ENCODE assay signal across 8 cellular contexts in the genomic region with DNA sequence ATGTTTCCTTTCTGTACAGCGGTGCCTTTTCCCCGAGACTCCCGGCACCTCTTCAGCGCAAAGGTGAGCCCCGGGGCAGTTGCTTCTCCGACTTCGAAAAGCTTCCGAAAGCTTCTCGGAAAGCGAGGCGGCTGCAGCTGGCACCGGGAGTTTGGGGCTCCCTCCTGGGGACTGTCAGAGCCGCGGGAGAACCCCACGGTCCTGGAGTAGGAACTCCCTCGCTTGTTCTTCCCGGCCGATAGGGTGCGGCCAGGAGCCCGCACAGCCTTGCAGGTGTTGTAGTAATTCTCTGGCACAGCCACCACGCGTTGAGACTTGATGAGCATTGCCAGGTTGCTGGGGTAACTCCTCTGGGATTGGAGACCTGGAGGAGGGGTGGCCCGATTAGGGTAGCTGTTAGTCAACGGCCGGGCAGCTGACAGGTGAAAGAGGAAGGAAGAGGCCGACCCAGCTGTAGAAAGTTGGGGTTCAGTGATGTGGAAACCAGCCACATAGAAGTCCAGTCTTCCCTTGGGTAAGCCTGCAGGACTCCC.
DNase-seq lines count a peak whose midpoint lies in the region; ATAC-seq lines count a peak whose summit lies in the region.

No MANE protein-coding gene starts in this region.

- H3K36me3 Mint-ChIP-seq in stimulated activated memory B cell treated with anti-CD40 and anti-IgM and Interleukin-4, amounts not matched to agents 10 μg/mL and 1 μg/mL and 100 μg/mL, for 72 hours, result peaks cover 14% of the 10 kb centered on the region

- H3K9me3 Mint-ChIP-seq in stimulated activated memory B cell treated with anti-CD40 and anti-IgM and Interleukin-4, amounts not matched to agents 10 μg/mL and 1 μg/mL and 100 μg/mL, for 72 hours, result no peaks in the 10 kb centered on the region

- H3K4me3 Mint-ChIP-seq in stimulated activated memory B cell treated with anti-CD40 and anti-IgM and Interleukin-4, amounts not matched to agents 10 μg/mL and 1 μg/mL and 100 μg/mL, for 72 hours, result peak overlapping the region; percentile 99

- H3K9ac ChIP-seq in muscle layer of colon (ENCODE audit: low read length), result peak overlapping the region; percentile 47

- H3K4me3 ChIP-seq in muscle layer of colon (ENCODE audit: low read depth in 1 of 2, low read length in 2 of 2), result peak overlapping the region; percentile 82 to 96

- ATAC-seq in GM19452 (IDR thresholded peaks at IDR 0.05; ENCODE audit: unreplicated experiment) (peak; percentile 41), HG03521 (IDR thresholded peaks at IDR 0.05; ENCODE audit: unreplicated experiment) (peak; percentile 14)
- peak; percentile 67 for ATAC-seq in stimulated activated memory B cell treated with anti-CD40 and anti-IgM and Interleukin-4, amounts not matched to agents 10 μg/mL and 1 μg/mL and 100 μg/mL, for 72 hours

- H3K9me3 ChIP-seq in muscle layer of colon (ENCODE audit: low read length), result no peaks in the 10 kb centered on the region

- peaks cover 12% of the 10 kb centered on the region for H3K4me1 ChIP-seq in muscle layer of colon (ENCODE audit: insufficient read depth, low read length)

- peak overlapping the region; percentile 83 for H3K27ac ChIP-seq in epithelial cell of prostate
- H3K27ac ChIP-seq in muscle layer of colon (ENCODE audit: low read depth, low read length), result peak overlapping the region; percentile 61

- peaks cover 2% of the 10 kb centered on the region for H3K36me3 ChIP-seq in muscle layer of colon (ENCODE audit: insufficient read depth, low read length)

- no peaks in the 10 kb centered on the region for H3K27me3 ChIP-seq in muscle layer of colon (ENCODE audit: control insufficient read depth in 1 of 2, insufficient read depth in 2 of 2, low read length in 2 of 2)

- no peaks in the 10 kb centered on the region for H3K27me3 Mint-ChIP-seq in stimulated activated memory B cell treated with anti-CD40 and anti-IgM and Interleukin-4, amounts not matched to agents 10 μg/mL and 1 μg/mL and 100 μg/mL, for 72 hours

- peaks cover 24% of the 10 kb centered on the region for H3K4me1 Mint-ChIP-seq in stimulated activated memory B cell treated with anti-CD40 and anti-IgM and Interleukin-4, amounts not matched to agents 10 μg/mL and 1 μg/mL and 100 μg/mL, for 72 hours

- peak; percentile 38 for DNase-seq in CMK (ENCODE audit: low read depth)
- DNase-seq in NCI-H526 treated with DMSO at 0.1 percent for 48 hours (lab: John Stamatoyannopoulos, UW), result peak; percentile 81
- peak; percentile 13 to 32 (median 22) for DNase-seq in activated CD8-positive, alpha-beta memory T cell treated with anti-CD3 and anti-CD28 coated beads for 48 hours (ENCODE audit: low read depth in 2 of 3, low spot score in 2 of 3)
- peak; percentile 92 for DNase-seq in epithelial cell of prostate (ENCODE audit: low read depth, low spot score)

- peak overlapping the region; percentile 62 for H3K27ac Mint-ChIP-seq in stimulated activated memory B cell treated with anti-CD40 and anti-IgM and Interleukin-4, amounts not matched to agents 10 μg/mL and 1 μg/mL and 100 μg/mL, for 72 hours

Comparison
In these comparisons a context has a peak if more than half of its experiments do, and no peak if none do; other contexts are left out.
1. Peak in every context shown above with its lines: DNase-seq, ATAC-seq, H3K4me3 ChIP-seq and H3K27ac ChIP-seq.
2. DNase-seq: peak in every context shown above with its lines; median percentile 92 in epithelial cell of prostate; 81 in NCI-H526 treated with DMSO at 0.1 percent for 48 hours; 38 in CMK; 22 in activated CD8-positive, alpha-beta memory T cell treated with anti-CD3 and anti-CD28 coated beads for 48 hours.
3. ATAC-seq: peak in every context shown above with its lines; median percentile 67 in stimulated activated memory B cell treated with anti-CD40 and anti-IgM and Interleukin-4, amounts not matched to agents 10 μg/mL and 1 μg/mL and 100 μg/mL, for 72 hours; 41 in GM19452; 14 in HG03521.